In the genomic region with DNA sequence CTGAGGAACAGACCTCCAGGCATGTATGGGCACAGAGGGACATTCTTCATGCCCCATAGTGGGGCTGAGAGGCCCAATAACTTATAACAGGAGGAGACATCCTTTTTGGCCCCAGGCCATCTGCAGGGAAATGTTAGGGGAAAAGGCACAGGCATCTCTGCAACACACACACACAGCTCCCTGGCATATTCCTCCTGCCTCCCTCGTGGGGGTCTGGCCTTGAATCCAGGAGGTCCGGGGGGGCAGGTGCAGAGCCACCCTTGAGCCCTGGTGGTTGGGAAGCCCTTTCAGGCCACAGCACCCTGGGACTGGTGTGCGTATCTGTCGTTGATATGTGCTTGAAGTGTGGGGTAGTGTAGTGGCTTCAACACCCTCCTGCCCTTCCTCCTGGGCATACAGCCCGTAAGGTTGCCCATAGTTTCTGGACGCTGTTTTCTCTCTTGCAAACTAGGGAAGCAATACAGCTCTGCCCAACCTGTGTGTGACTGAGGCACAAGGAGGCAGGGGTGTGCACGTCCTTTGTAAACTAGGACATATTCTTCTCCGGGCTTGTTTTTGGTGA, we compare ENCODE assay signal across 16 cellular contexts.
DNase-seq lines count a peak whose midpoint lies in the region; TF ChIP-seq lines count a peak whose summit lies in the region.
"Had no signal": no experiment of that assay in that cellular context is flagged by ENCODE, and none has a peak within 500 bp of the region (broad histone marks: within the 10 kb centered on the region; RNA-seq: fewer than 3 reads in every experiment).

No MANE protein-coding gene starts in this region.

- H3K4me2 ChIP-seq in SK-N-SH (peak overlapping the region; percentile 55; the same call in 1 of the 2 replicates), neural cell (ENCODE audit: low read length) (peak overlapping the region; percentile 41)

- H3K27ac ChIP-seq in SK-N-SH (ENCODE audit: low read depth in 2 of 2, low read length in 1 of 2) (peak overlapping the region in 1 of 2 experiments; percentile 99; a peak in 2 of 4 replicates), neural cell (ENCODE audit: low read length) (peak overlapping the region; percentile 60), RWPE1 (no peak overlapping the region)
- H3K27ac ChIP-seq: SJCRH30 had no signal

- H3F3A ChIP-seq in SK-N-SH (replicated peaks; ENCODE audit: insufficient read depth), result no peaks in the 10 kb centered on the region
- H3F3A ChIP-seq in neural cell (ENCODE audit: insufficient read depth, low read length, poor library complexity, severe bottlenecking), result no peaks in the 10 kb centered on the region

- H3K9ac ChIP-seq in SK-N-SH (no peak overlapping the region), neural cell (ENCODE audit: low read length) (peak overlapping the region; percentile 44)

- H3K9me3 ChIP-seq in BE2C (peaks cover 4% of the 10 kb centered on the region; the same call in 1 of the 2 replicates), SK-N-SH (no peaks in the 10 kb centered on the region), neural cell (ENCODE audit: low read length) (no peaks in the 10 kb centered on the region)
- H3K9me3 ChIP-seq: SJCRH30 had no signal

- H2AFZ ChIP-seq in SK-N-SH (ENCODE audit: low read depth), result no peak overlapping the region
- H2AFZ ChIP-seq in neural cell (ENCODE audit: low read depth, low read length), result no peak overlapping the region

- H3K27me3 ChIP-seq in BE2C, result no peaks in the 10 kb centered on the region
- peaks cover 22% of the 10 kb centered on the region; the same call in 1 of the 2 replicates for H3K27me3 ChIP-seq in SK-N-SH (ENCODE audit: insufficient read depth)
- no peaks in the 10 kb centered on the region for H3K27me3 ChIP-seq in neural cell (ENCODE audit: insufficient read depth, low read depth, low read length)
- H3K27me3 ChIP-seq: SJCRH30 had no signal

- CTCF ChIA-PET in SK-N-SH (lab: Yijun Ruan, JAX), result interaction anchor here (0.8 to 9.8 kb wide), 33 partner anchors 9 to 501 kb away, joined by 3 to 239 read pairs (median 11); no protein-coding TSS in a partner anchor
- CTCF ChIA-PET in RWPE1 (lab: Yijun Ruan, JAX), result interaction anchor here (1.5 kb wide), 1 partner anchor 19 kb away, joined by 9 read pairs; no protein-coding TSS in a partner anchor

- WGBS in SK-N-SH (ENCODE audit: low lambda C conversion rate), result 27% methylated on average over 5 of the region's 8 CpGs

- DNase-seq in NCI-H1105 treated with DMSO at 0.1 percent for 48 hours (lab: John Stamatoyannopoulos, UW) (peak; percentile 14), NCI-H1105 (lab: John Stamatoyannopoulos, UW) (no peak), BE2C (peak; percentile 82), SK-N-SH (no peak), RWPE1 (ENCODE audit: low spot score) (no peak), C1 segment of cervical spinal cord (lab: John Stamatoyannopoulos, UW) (no peak)
- DNase-seq in stimulated activated CD4-positive, alpha-beta T cell treated with anti-CD3 and anti-CD28 coated beads, Interleukin-12 subunit alpha, Interleukin-12 subunit beta, amount 100 ng/mL, for 4 hours, result no peak
- DNase-seq: Calu3; CD4-positive, alpha-beta memory T cell; HFFc6; MM.1S; NCI-H187 treated with DMSO at 0.1 percent for 48 hours; NCI-H446 treated with DMSO at 0.1 percent for 48 hours; OCI-M1; SJCRH30 had no signal

- TF ChIP-seq RAD21 in SK-N-SH (IDR thresholded peaks at IDR 0.05; ENCODE audit: low read length), result no peak
- no peak for TF ChIP-seq RAD21 in neural cell (conservative IDR thresholded peaks at IDR 0.05)

- no peaks in the 10 kb centered on the region for H4K20me1 ChIP-seq in SK-N-SH (ENCODE audit: insufficient read depth)
- no peaks in the 10 kb centered on the region for H4K20me1 ChIP-seq in neural cell (ENCODE audit: insufficient read depth)

- H3K4me3 ChIP-seq in BE2C (ENCODE audit: low read depth, low read length) (peak overlapping the region; percentile 60), SK-N-SH (ENCODE audit: low read depth in 2 of 2, low read length in 1 of 2) (no peak overlapping the region; a peak in 1 of 4 replicates), neural cell (ENCODE audit: low read length) (peak overlapping the region; percentile 43)
- H3K4me3 ChIP-seq: SJCRH30 had no signal

- H3K79me2 ChIP-seq in SK-N-SH (ENCODE audit: insufficient read depth) (no peaks in the 10 kb centered on the region), neural cell (replicated peaks; ENCODE audit: insufficient read depth, low read length) (no peaks in the 10 kb centered on the region)

- TF ChIP-seq EP300 in SK-N-SH (IDR thresholded peaks at IDR 0.05; ENCODE audit: borderline replicate concordance in 1 of 2, low read depth in 1 of 2, low read length in 1 of 2) (no peak), neural cell (conservative IDR thresholded peaks at IDR 0.05; ENCODE audit: poor library complexity, severe bottlenecking) (no peak)

- H3K36me3 ChIP-seq in BE2C (no peaks in the 10 kb centered on the region), SK-N-SH (replicated peaks in 1 of 2; ENCODE audit: control insufficient read depth in 1 of 2, insufficient read depth in 2 of 2, low read length in 1 of 2) (no peaks in the 10 kb centered on the region), neural cell (ENCODE audit: insufficient read depth, low read length) (no peaks in the 10 kb centered on the region)
- H3K36me3 ChIP-seq: SJCRH30 had no signal

- H3K9me2 ChIP-seq in SK-N-SH (no peaks in the 10 kb centered on the region), neural cell (ENCODE audit: insufficient read depth, low read length) (no peaks in the 10 kb centered on the region)

- H3K4me1 ChIP-seq in BE2C (peaks cover 14% of the 10 kb centered on the region), SK-N-SH (ENCODE audit: control insufficient read depth in 1 of 2, insufficient read depth in 2 of 2, low read depth in 1 of 2, low read length in 1 of 2) (peaks cover 0 to 40% of the 10 kb centered on the region in 2 experiments; a peak in 2 of 4 replicates)
- H3K4me1 ChIP-seq: SJCRH30 had no signal

- TF ChIP-seq CTCF in BE2C (IDR thresholded peaks at IDR 0.05; ENCODE audit: low read depth, low read length) (no peak), SK-N-SH (IDR thresholded peaks at IDR 0.05) (no peak), neural cell (IDR thresholded peaks at IDR 0.05; ENCODE audit: poor library complexity, severe bottlenecking) (no peak), RWPE1 (conservative IDR thresholded peaks at IDR 0.05; ENCODE audit: low read depth) (no peak)

- POLR2A ChIA-PET in SK-N-SH (lab: Yijun Ruan, JAX), result interaction anchor here (0.6 to 2.7 kb wide), 11 partner anchors 44 to 364 kb away, joined by 3 to 28 read pairs (median 5); no protein-coding TSS in a partner anchor
- POLR2A ChIA-PET in RWPE1 (lab: Yijun Ruan, JAX; ENCODE audit: low non-redundant PET), result no interaction called here

TF ChIP-seq in SK-N-SH, 30 proteins besides CTCF, POLR2A, EP300 and RAD21 (continues in another document):
- TF ChIP-seq ELF1 (IDR thresholded peaks at IDR 0.05), result no peak
- TF ChIP-seq CHD2 (IDR thresholded peaks at IDR 0.05; ENCODE audit: low read length, partially characterized antibody), result no peak
- TF ChIP-seq FOXJ3 (CRISPR knock-in tag; IDR thresholded peaks at IDR 0.05), result no peak
- 0 out of 2 replicates have a peak, but pooled peaks have one; percentile 44 for TF ChIP-seq RFX5 (IDR thresholded peaks at IDR 0.05; ENCODE audit: low read length)
- TF ChIP-seq NFIC (IDR thresholded peaks at IDR 0.05; ENCODE audit: borderline replicate concordance), result no peak
- TF ChIP-seq MXI1 (IDR thresholded peaks at IDR 0.05; ENCODE audit: low read depth, low read length), result 0 out of 2 replicates have a peak, but pooled peaks have one; percentile 32
- TF ChIP-seq, protein P1, sequence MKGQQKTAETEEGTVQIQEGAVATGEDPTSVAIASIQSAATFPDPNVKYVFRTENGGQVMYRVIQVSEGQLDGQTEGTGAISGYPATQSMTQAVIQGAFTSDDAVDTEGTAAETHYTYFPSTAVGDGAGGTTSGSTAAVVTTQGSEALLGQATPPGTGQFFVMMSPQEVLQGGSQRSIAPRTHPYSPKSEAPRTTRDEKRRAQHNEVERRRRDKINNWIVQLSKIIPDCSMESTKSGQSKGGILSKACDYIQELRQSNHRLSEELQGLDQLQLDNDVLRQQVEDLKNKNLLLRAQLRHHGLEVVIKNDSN (IDR thresholded peaks at IDR 0.05; ENCODE audit: borderline replicate concordance, low read depth), result no peak
- TF ChIP-seq MEF2A (IDR thresholded peaks at IDR 0.05; ENCODE audit: borderline replicate concordance, low read depth), result no peak
- TF ChIP-seq SIN3A (IDR thresholded peaks at IDR 0.05; ENCODE audit: borderline replicate concordance, low read depth, low read length), result no peak

TF ChIP-seq in neural cell, 6 proteins besides CTCF, POLR2A, EP300 and RAD21:
- no peak for TF ChIP-seq POLR2AphosphoS5 (IDR thresholded peaks at IDR 0.05)
- TF ChIP-seq EZH2 (IDR thresholded peaks at IDR 0.05; ENCODE audit: borderline replicate concordance, insufficient read depth, low read length, poor library complexity, severe bottlenecking), result no peak
- TF ChIP-seq SMC3 (conservative IDR thresholded peaks at IDR 0.05; ENCODE audit: poor library complexity), result no peak
- no peak for TF ChIP-seq MXI1 (conservative IDR thresholded peaks at IDR 0.05; ENCODE audit: poor library complexity, severe bottlenecking)
- TF ChIP-seq, protein P2, sequence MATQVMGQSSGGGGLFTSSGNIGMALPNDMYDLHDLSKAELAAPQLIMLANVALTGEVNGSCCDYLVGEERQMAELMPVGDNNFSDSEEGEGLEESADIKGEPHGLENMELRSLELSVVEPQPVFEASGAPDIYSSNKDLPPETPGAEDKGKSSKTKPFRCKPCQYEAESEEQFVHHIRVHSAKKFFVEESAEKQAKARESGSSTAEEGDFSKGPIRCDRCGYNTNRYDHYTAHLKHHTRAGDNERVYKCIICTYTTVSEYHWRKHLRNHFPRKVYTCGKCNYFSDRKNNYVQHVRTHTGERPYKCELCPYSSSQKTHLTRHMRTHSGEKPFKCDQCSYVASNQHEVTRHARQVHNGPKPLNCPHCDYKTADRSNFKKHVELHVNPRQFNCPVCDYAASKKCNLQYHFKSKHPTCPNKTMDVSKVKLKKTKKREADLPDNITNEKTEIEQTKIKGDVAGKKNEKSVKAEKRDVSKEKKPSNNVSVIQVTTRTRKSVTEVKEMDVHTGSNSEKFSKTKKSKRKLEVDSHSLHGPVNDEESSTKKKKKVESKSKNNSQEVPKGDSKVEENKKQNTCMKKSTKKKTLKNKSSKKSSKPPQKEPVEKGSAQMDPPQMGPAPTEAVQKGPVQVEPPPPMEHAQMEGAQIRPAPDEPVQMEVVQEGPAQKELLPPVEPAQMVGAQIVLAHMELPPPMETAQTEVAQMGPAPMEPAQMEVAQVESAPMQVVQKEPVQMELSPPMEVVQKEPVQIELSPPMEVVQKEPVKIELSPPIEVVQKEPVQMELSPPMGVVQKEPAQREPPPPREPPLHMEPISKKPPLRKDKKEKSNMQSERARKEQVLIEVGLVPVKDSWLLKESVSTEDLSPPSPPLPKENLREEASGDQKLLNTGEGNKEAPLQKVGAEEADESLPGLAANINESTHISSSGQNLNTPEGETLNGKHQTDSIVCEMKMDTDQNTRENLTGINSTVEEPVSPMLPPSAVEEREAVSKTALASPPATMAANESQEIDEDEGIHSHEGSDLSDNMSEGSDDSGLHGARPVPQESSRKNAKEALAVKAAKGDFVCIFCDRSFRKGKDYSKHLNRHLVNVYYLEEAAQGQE (IDR thresholded peaks at IDR 0.05; ENCODE audit: borderline replicate concordance), result no peak
- TF ChIP-seq TAF1 (IDR thresholded peaks at IDR 0.05; ENCODE audit: low read depth), result no peak

Comparison
In these comparisons a context has a peak if more than half of its experiments do, and no peak if none do; other contexts are left out.
1. DNase-seq: peak in NCI-H1105 treated with DMSO at 0.1 percent for 48 hours (single experiment) and BE2C (single experiment); none in NCI-H1105 (single experiment), SK-N-SH (single experiment), RWPE1 (single experiment), C1 segment of cervical spinal cord (0 of 14) and stimulated activated CD4-positive, alpha-beta T cell treated with anti-CD3 and anti-CD28 coated beads, Interleukin-12 subunit alpha, Interleukin-12 subunit beta, amount 100 ng/mL, for 4 hours (single experiment).
2. H3K4me3 ChIP-seq: peak in BE2C (single experiment) and neural cell (single experiment); none in SK-N-SH (0 of 2).